26 cellular contexts compared by ENCODE assay signal in genomic region chr3:197201840-197202452, GRCh38.
A peak's percentile ranks its signal among the peaks of the same experiment; 100 is the strongest.
DNase-seq lines count a peak whose midpoint lies in the region; ATAC-seq, FAIRE-seq and TF ChIP-seq lines count a peak whose summit lies in the region.
"Had no signal": no experiment of that assay in that cellular context is flagged by ENCODE, and none has a peak within 500 bp of the region (broad histone marks: within the 10 kb centered on the region; RNA-seq: fewer than 3 reads in every experiment).

No MANE protein-coding gene starts in this region.

- in situ Hi-C loops in G401 (cut with HindIII; ENCODE audit: low sequenced_read_pairs) = no loop called here
- in situ Hi-C loops in K562 (cut with MboI) = no loop called here

- H3K36me3 ChIP-seq in K562 (ENCODE audit: control insufficient read depth, insufficient read depth, low read length) = no peaks in the 10 kb centered on the region; the same call in 2 of the 3 replicates
- H3K36me3 ChIP-seq: BLaER1 had no signal

- H2AFZ ChIP-seq in K562 (ENCODE audit: low read depth, low read length) = no peak overlapping the region

- H3K27ac ChIP-seq in K562 (ENCODE audit: extremely low read depth, low read depth, low read length) (no peak overlapping the region), substantia nigra (ENCODE audit: low read depth, low read length, poor library complexity, severe bottlenecking) (no peak overlapping the region)
- H3K27ac ChIP-seq: BLaER1 had no signal

- H3K9me3 ChIP-seq in K562 (replicated peaks; ENCODE audit: control insufficient read depth, insufficient read depth, low read depth, low read length) = no peaks in the 10 kb centered on the region
- H3K9me3 ChIP-seq: BLaER1 had no signal

- no peak overlapping the region for H3K9ac ChIP-seq in K562 (ENCODE audit: insufficient read depth in 1 of 2, low read depth in 2 of 2, low read length in 2 of 2)
- H3K9ac ChIP-seq: BLaER1 had no signal

- TF ChIP-seq POLR2A in H54 (IDR thresholded peaks at IDR 0.05; ENCODE audit: low read depth, low read length) = no peak
- TF ChIP-seq POLR2A in K562 (conservative IDR thresholded peaks at IDR 0.05) = no peak

- DNase-seq in G401 (ENCODE audit: low spot score) (peak; percentile 52), H54 (ENCODE audit: insufficient read length, low spot score) (no peak), K562 (ENCODE audit: extremely low read depth in 1 of 4, low spot score in 3 of 4) (no peak), mesothelial cell of epicardium (ENCODE audit: low spot score in 2 of 2, unreplicated experiment in 2 of 2) (no peak), substantia nigra (lab: John Stamatoyannopoulos, UW) (no peak), GOT3 (lab: John Stamatoyannopoulos, UW) (no peak), left ventricle myocardium superior (no peak)
- DNase-seq: ACHN; CD4-positive, alpha-beta T cell; COR-L47; DMS 273 treated with DMSO at 0.1 percent for 48 hours; DND-41; H7; HFFc6; KBM-7; MM.1S; NCI-H1092; NCI-H1694; NCI-H2081; NCI-H226; NCI-H510A treated with DMSO at 0.1 percent for 48 hours; NCI-H774; OCI-M1 had no signal

- no peaks in the 10 kb centered on the region for H3K27me3 ChIP-seq in K562 (ENCODE audit: control insufficient read depth in 2 of 2, insufficient read depth in 2 of 2, low read length in 2 of 2)
- H3K27me3 ChIP-seq: BLaER1 had no signal

- intact Hi-C loops in K562 (cut with micrococcal nuclease) (no loop called here), left ventricle myocardium superior (cut with micrococcal nuclease) (no loop called here)

- H3K9me3 Mint-ChIP-seq in mesothelial cell of epicardium = no peaks in the 10 kb centered on the region
- H3K9me3 Mint-ChIP-seq: CD4-positive, alpha-beta T cell; HFFc6 had no signal

- H3K4me3 Mint-ChIP-seq in mesothelial cell of epicardium = no peak overlapping the region
- H3K4me3 Mint-ChIP-seq: CD4-positive, alpha-beta T cell; HFFc6 had no signal

- TF ChIP-seq CTCF in K562 (IDR thresholded peaks at IDR 0.05 in 2 of 3, conservative IDR thresholded peaks at IDR 0.05 in 1 of 3; ENCODE audit: insufficient read depth in 2 of 3, low read depth in 1 of 3, low read length in 3 of 3) = no peak
- TF ChIP-seq CTCF in mesothelial cell of epicardium (IDR thresholded peaks at IDR 0.05; ENCODE audit: unreplicated experiment) = no peak

- no peak overlapping the region for H3K4me2 ChIP-seq in K562 (ENCODE audit: insufficient read depth, low read length)
- H3K4me2 ChIP-seq: BLaER1 had no signal

- 64% methylated on average over 5 of the region's 5 CpGs for WGBS in K562 (ENCODE audit: insufficient coverage, low coverage, missing lambda C conversion rate)

- CTCF ChIA-PET in K562 (lab: Yijun Ruan, JAX; ENCODE audit: low intra/inter-chr PET ratio) = no interaction called here

- H3K79me2 ChIP-seq in K562 (ENCODE audit: control insufficient read depth, insufficient read depth, low read length) = peaks cover 96% of the 10 kb centered on the region

- no peaks in the 10 kb centered on the region for H3K36me3 Mint-ChIP-seq in mesothelial cell of epicardium

- no peak for TF ChIP-seq EP300 in K562 (IDR thresholded peaks at IDR 0.05; ENCODE audit: low read length)

- H3K4me1 ChIP-seq in K562 (replicated peaks in 1 of 2; ENCODE audit: control insufficient read depth in 2 of 2, insufficient read depth in 2 of 2, low read length in 2 of 2) = no peaks in the 10 kb centered on the region

- H3K9me1 ChIP-seq in K562 (ENCODE audit: control insufficient read depth, insufficient read depth, low read length) = no peaks in the 10 kb centered on the region

- H4K20me1 ChIP-seq in K562 (replicated peaks; ENCODE audit: control insufficient read depth, insufficient read depth, low read length) = no peaks in the 10 kb centered on the region

- H3K4me1 Mint-ChIP-seq in mesothelial cell of epicardium = peaks cover 31% of the 10 kb centered on the region

- no peaks in the 10 kb centered on the region for H3K27me3 Mint-ChIP-seq in mesothelial cell of epicardium (ENCODE audit: low read depth)
- H3K27me3 Mint-ChIP-seq: CD4-positive, alpha-beta T cell had no signal

- H3K4me3 ChIP-seq in K562 = no peak overlapping the region
- H3K4me3 ChIP-seq: BLaER1 had no signal

- no TSS peak for BruUV-seq in K562 (replicated peaks; lab: Mats Ljungman, UMichigan)

- no peak for ATAC-seq in K562
- ATAC-seq in left ventricle myocardium superior = no peak
- ATAC-seq: Right ventricle myocardium inferior had no signal

- POLR2A ChIA-PET in K562 (lab: Yijun Ruan, JAX) = no interaction called here

- H3K27ac Mint-ChIP-seq in mesothelial cell of epicardium = peak overlapping the region; percentile 26
- H3K27ac Mint-ChIP-seq: CD4-positive, alpha-beta T cell; HFFc6 had no signal

- no peak for TF ChIP-seq RAD21 in K562 (CRISPR knock-in tag; conservative IDR thresholded peaks at IDR 0.05 in 1 of 2, IDR thresholded peaks at IDR 0.05 in 1 of 2)

- peak; percentile 84 for FAIRE-seq in H54 (lab: Jason Lieb, UNC)
- no peak for FAIRE-seq in K562 (lab: Jason Lieb, UNC)
- FAIRE-seq: RCC 7860 had no signal

TF ChIP-seq in K562, 482 proteins besides CTCF, POLR2A, EP300 and RAD21:
- TF ChIP-seq ZNF354B (CRISPR knock-in tag; IDR thresholded peaks at IDR 0.05) (0 out of 2 replicates have a peak, but pooled peaks have one; percentile 38), ZNF507 (tag; conservative IDR thresholded peaks at IDR 0.05) (peak; percentile 91), SRSF1 (IDR thresholded peaks at IDR 0.05; ENCODE audit: low read depth, low read length) (no peak)
TF ChIP-seq in K562: peak in this region for 2.
